ENCODE assay signal across 17 cellular contexts in genomic region chr1:231600461-231600976, GRCh38. TPM values are rescaled to one million over a fixed set of nuclear protein-coding genes. Genes with fewer than 3 reads are reported as not detected.
DNase-seq lines count a peak whose midpoint lies in the region; ATAC-seq and TF ChIP-seq lines count a peak whose summit lies in the region.
"Had no signal": no experiment of that assay in that cellular context is flagged by ENCODE, and none has a peak within 500 bp of the region (broad histone marks: within the 10 kb centered on the region; RNA-seq: fewer than 3 reads in every experiment).

No MANE protein-coding gene starts in this region.

- 38 to 49% methylated on average over 7 of the region's 7 CpGs for WGBS in upper lobe of left lung, 2 donors

- ATAC-seq in GM19023 (IDR thresholded peaks at IDR 0.05; ENCODE audit: unreplicated experiment): no peak
- no peak for ATAC-seq in upper lobe of left lung (ENCODE audit: low FRiP score in 2 of 2)
- ATAC-seq: activated CD4-positive, CD25-positive, alpha-beta regulatory T cell treated with anti-CD3 and anti-CD28 coated beads, Interleukin-2, amount 50 U/mL, for 24 hours; stimulated activated naive CD8-positive, alpha-beta T cell treated with anti-CD3 and anti-CD28 coated beads, Interleukin-15, amount 100 ng/mL, for 72 hours; T-helper 17 cell had no signal

- TF ChIP-seq CTCF in AG04450 (IDR thresholded peaks at IDR 0.05; ENCODE audit: low read depth, low read length): no peak
- TF ChIP-seq CTCF in HFFc6 (IDR thresholded peaks at IDR 0.05): no peak
- TF ChIP-seq CTCF in upper lobe of left lung (IDR thresholded peaks at IDR 0.05): no peak

- no peaks in the 10 kb centered on the region for H3K9me3 Mint-ChIP-seq in HFFc6
- H3K9me3 Mint-ChIP-seq: neural crest cell; stimulated activated naive CD8-positive, alpha-beta T cell treated with anti-CD3 and anti-CD28 coated beads, Interleukin-15, amount 100 ng/mL, for 72 hours had no signal

- H3K27me3 ChIP-seq in AG04450 (ENCODE audit: control insufficient read depth, insufficient read depth, low read length) (no peaks in the 10 kb centered on the region), muscle layer of duodenum (ENCODE audit: low read depth, low read length) (no peaks in the 10 kb centered on the region), upper lobe of left lung (no peaks in the 10 kb centered on the region)

- peaks cover 9 to 20% of the 10 kb centered on the region in 2 donors for H3K4me1 ChIP-seq in muscle layer of duodenum (ENCODE audit: control insufficient read depth in 1 of 2, insufficient read depth in 2 of 2, low read length in 2 of 2)
- peaks cover 0 to 20% (median 6%) of the 10 kb centered on the region in 4 donors for H3K4me1 ChIP-seq in upper lobe of left lung

- CTCF ChIA-PET in AG04450 (lab: Charles Lee): interaction anchor here (0.5 to 3.2 kb wide), 5 partner anchors 10 to 707 kb away, joined by 3 to 22 read pairs (median 4); no protein-coding TSS in a partner anchor

- POLR2A ChIA-PET in AG04450 (lab: Yijun Ruan, JAX): interaction anchor here (0.6 to 1.4 kb wide), 2 partner anchors 72 to 263 kb away, joined by 3 to 4 read pairs; partner anchors contain the start of genes EXOC8, SPRTN and TSNAX

- H3K4me3 Mint-ChIP-seq in HFFc6: no peak overlapping the region
- H3K4me3 Mint-ChIP-seq: neural crest cell; stimulated activated naive CD8-positive, alpha-beta T cell treated with anti-CD3 and anti-CD28 coated beads, Interleukin-15, amount 100 ng/mL, for 72 hours; T-helper 17 cell had no signal

- peak; percentile 50 for DNase-seq in AG04450 (ENCODE audit: low read depth, low spot score)
- DNase-seq in HFFc6: peak; percentile 18
- peak; percentile 76 for DNase-seq in fibroblast of gingiva (ENCODE audit: low read depth)
- DNase-seq in NCI-H524 (lab: John Stamatoyannopoulos, UW): no peak
- DNase-seq in upper lobe of left lung: no peak
- DNase-seq in DMS153 (lab: John Stamatoyannopoulos, UW): no peak
- DNase-seq: activated naive CD4-positive, alpha-beta T cell treated with anti-CD3 and anti-CD28 coated beads, Interleukin-2, amount 50 U/mL, for 16 hours; effector memory CD4-positive, alpha-beta T cell; head of caudate nucleus; NCI-H1930; NCI-H526 treated with DMSO at 0.1 percent for 48 hours; stimulated activated naive CD8-positive, alpha-beta T cell treated with anti-CD3 and anti-CD28 coated beads, Interleukin-15, amount 100 ng/mL, for 72 hours; T-helper 17 cell had no signal

- peak overlapping the region; percentile 52 for H3K27ac Mint-ChIP-seq in HFFc6
- H3K27ac Mint-ChIP-seq: stimulated activated naive CD8-positive, alpha-beta T cell treated with anti-CD3 and anti-CD28 coated beads, Interleukin-15, amount 100 ng/mL, for 72 hours; T-helper 17 cell had no signal

- TF ChIP-seq POLR2A in upper lobe of left lung (IDR thresholded peaks at IDR 0.05): no peak

- H3K4me3 ChIP-seq in AG04450 (ENCODE audit: low read depth, low read length) (no peak overlapping the region), muscle layer of duodenum (ENCODE audit: low read depth in 1 of 2, low read length in 2 of 2) (no peak overlapping the region), upper lobe of left lung (no peak overlapping the region)

- H3K36me3 Mint-ChIP-seq in HFFc6 (ENCODE audit: low read depth): no peaks in the 10 kb centered on the region

- TF ChIP-seq EP300 in upper lobe of left lung (IDR thresholded peaks at IDR 0.05): no peak

- H3K27ac ChIP-seq in AG04450 (ENCODE audit: low read depth, low read length) (no peak overlapping the region), muscle layer of duodenum (ENCODE audit: low read length) (peak overlapping the region; percentile 5), upper lobe of left lung (no peak overlapping the region)

- H3K9me3 ChIP-seq in AG04450 (ENCODE audit: control insufficient read depth, insufficient read depth, low read length) (no peaks in the 10 kb centered on the region), muscle layer of duodenum (ENCODE audit: control insufficient read depth in 1 of 2, low read length in 2 of 2) (no peaks in the 10 kb centered on the region), upper lobe of left lung (no peaks in the 10 kb centered on the region)

- H3K27me3 Mint-ChIP-seq in HFFc6 (ENCODE audit: insufficient read depth): peaks cover 3% of the 10 kb centered on the region; the same call in 1 of the 2 replicates
- H3K27me3 Mint-ChIP-seq: stimulated activated naive CD8-positive, alpha-beta T cell treated with anti-CD3 and anti-CD28 coated beads, Interleukin-15, amount 100 ng/mL, for 72 hours; T-helper 17 cell had no signal

- H3K36me3 ChIP-seq in muscle layer of duodenum (ENCODE audit: control insufficient read depth in 1 of 2, insufficient read depth in 2 of 2, low read length in 2 of 2) (no peaks in the 10 kb centered on the region), upper lobe of left lung (no peaks in the 10 kb centered on the region)

- peaks cover 58% of the 10 kb centered on the region for H3K4me1 Mint-ChIP-seq in HFFc6 (ENCODE audit: low read depth)

RNA-seq across cellular contexts. Expression of gene DISC1, which starts 26.1 kb away (rescaled TPM):
- polyA plus RNA-seq in AG04450 (2011; rRNA removed): 5.0 and 5.4 TPM in 2 replicates
- 11.5 and 16.8 TPM in 2 replicates for polyA minus RNA-seq in AG04450 (2011; rRNA and poly(A)+ RNA removed)
- total RNA-seq in HFFc6 (2021; fragmentation: NEBNext Ultra II Directional; extraction: Animal tissue kit (Norgen Biotek cat#: 25700)): 1 to 10 TPM; 1.3 to 4.3 (median 1.9) TPM
- 10 to 100 TPM in 5 of 6 donors, 1 to 10 TPM in 1; 6.1 to 16.8 (median 10.5) TPM for total RNA-seq in upper lobe of left lung

Comparison
In these comparisons a context has a peak if more than half of its experiments do, and no peak if none do; other contexts are left out.
1. DNase-seq: peak in AG04450 (single experiment), HFFc6 (single experiment) and fibroblast of gingiva (single experiment); none in NCI-H524 (0 of 2), upper lobe of left lung (0 of 2) and DMS153 (single experiment).